ENCODE assay signal across 1 cellular context in the genomic region with DNA sequence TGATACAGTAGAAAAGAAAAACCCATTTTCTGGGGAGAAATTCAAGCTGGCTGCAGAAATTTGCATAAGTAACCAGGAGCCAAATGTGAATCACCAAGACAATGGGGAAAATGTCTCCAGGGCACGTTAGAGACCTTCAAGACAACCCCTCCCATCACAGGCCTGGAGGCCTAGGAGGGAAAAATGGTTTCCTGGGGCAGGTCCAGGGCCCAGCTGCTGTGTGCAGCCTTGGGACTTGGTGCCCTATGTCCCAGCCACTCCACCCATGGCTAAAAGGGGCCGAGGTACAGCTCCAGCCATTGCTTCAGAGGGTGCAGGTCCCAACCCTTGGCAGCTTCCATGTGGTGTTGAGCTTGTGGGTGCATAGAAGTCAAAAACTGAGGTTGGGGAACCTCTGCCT.
TF ChIP-seq lines count a peak whose summit lies in the region.

No MANE protein-coding gene starts in this region.

TF ChIP-seq in HEK293, 187 proteins besides CTCF, POLR2A, EP300 and RAD21 (continued from another document):
- peak; percentile 62; the same call in 1 of the 2 replicates for TF ChIP-seq TRIM28 (IDR thresholded peaks at IDR 0.05; ENCODE audit: borderline replicate concordance, low read length)
